Comparison of ENCODE assay signal across 12 cellular contexts in the genomic region with DNA sequence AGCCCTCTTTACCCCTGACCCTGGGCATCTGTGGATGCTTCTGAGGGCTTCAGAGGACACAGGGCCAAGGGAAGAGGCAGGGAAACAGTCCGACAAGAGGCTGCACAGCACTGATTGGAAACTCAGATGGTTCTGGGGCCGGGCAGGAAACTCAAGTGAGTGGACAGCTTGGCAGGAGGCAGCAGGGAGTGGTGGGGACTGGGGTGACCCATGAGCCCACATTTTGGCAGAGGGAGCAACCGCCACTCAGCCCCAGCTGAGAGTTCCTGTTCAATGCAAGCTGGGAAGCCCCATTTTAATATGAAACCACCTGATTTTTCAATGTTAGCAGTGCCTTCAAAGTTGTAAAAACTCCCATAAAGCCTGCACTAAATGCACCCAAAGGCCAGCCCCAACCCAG. TPM values are rescaled to one million over a fixed set of nuclear protein-coding genes. Genes with fewer than 3 reads are reported as not detected.
DNase-seq lines count a peak whose midpoint lies in the region; ATAC-seq and TF ChIP-seq lines count a peak whose summit lies in the region.
"Had no signal": no experiment of that assay in that cellular context is flagged by ENCODE, and none has a peak within 500 bp of the region (broad histone marks: within the 10 kb centered on the region; RNA-seq: fewer than 3 reads in every experiment).

No MANE protein-coding gene starts in this region.

- H4K8ac ChIP-seq in trophoblast cell (ENCODE audit: low read depth, low read length): no peak overlapping the region

- H2AK5ac ChIP-seq in trophoblast cell (ENCODE audit: low read length): peak overlapping the region; percentile 51

- H3K27ac ChIP-seq in SK-N-SH (ENCODE audit: low read depth in 2 of 2, low read length in 1 of 2): peak overlapping the region in 1 of 2 experiments; percentile 88; a peak in 1 of 4 replicates
- H3K27ac ChIP-seq in trophoblast cell (ENCODE audit: low read depth, low read length): no peak overlapping the region
- peak overlapping the region; percentile 82 for H3K27ac ChIP-seq in upper lobe of right lung
- H3K27ac ChIP-seq: 22Rv1 had no signal

- no peak for ATAC-seq in SK-N-SH treated with all-trans-retinoic acid at 6 μM for 48 hours
- ATAC-seq in upper lobe of right lung: no peak
- no peak for ATAC-seq in GM19397 (IDR thresholded peaks at IDR 0.05; ENCODE audit: unreplicated experiment)
- ATAC-seq in left colon: no peak
- ATAC-seq: activated T-cell treated with anti-CD3 and anti-CD28 coated beads, Interleukin-2, amount 50 U/mL, for 72 hours had no signal

- H3K9me3 ChIP-seq in SK-N-SH: no peaks in the 10 kb centered on the region
- H3K9me3 ChIP-seq in trophoblast cell (ENCODE audit: insufficient read depth, low read depth, low read length): peaks cover 2% of the 10 kb centered on the region
- no peaks in the 10 kb centered on the region for H3K9me3 ChIP-seq in upper lobe of right lung

- peak overlapping the region; percentile 45 for H4K91ac ChIP-seq in trophoblast cell (ENCODE audit: low read depth, low read length)

- TF ChIP-seq RAD21 in SK-N-SH (IDR thresholded peaks at IDR 0.05; ENCODE audit: low read length): no peak

- H4K20me1 ChIP-seq in SK-N-SH (ENCODE audit: insufficient read depth): peaks cover 21% of the 10 kb centered on the region

- no peak overlapping the region for H3K23ac ChIP-seq in trophoblast cell (ENCODE audit: low read length)

- H4K12ac ChIP-seq in trophoblast cell (ENCODE audit: low read depth, low read length): no peak overlapping the region

- H3K14ac ChIP-seq in trophoblast cell (ENCODE audit: low read length): peak overlapping the region; percentile 4

- H3K4me1 ChIP-seq in SK-N-SH (ENCODE audit: control insufficient read depth in 1 of 2, insufficient read depth in 2 of 2, low read depth in 1 of 2, low read length in 1 of 2): peaks cover 33 to 69% of the 10 kb centered on the region in 2 experiments
- peaks cover 49 to 58% of the 10 kb centered on the region in 2 experiments for H3K4me1 ChIP-seq in trophoblast cell (ENCODE audit: control insufficient read depth in 1 of 2, insufficient read depth in 2 of 2, low read length in 2 of 2)
- peaks cover 57% of the 10 kb centered on the region for H3K4me1 ChIP-seq in upper lobe of right lung

- peak overlapping the region; percentile 76 for H2BK12ac ChIP-seq in trophoblast cell (ENCODE audit: low read length)

- no peak overlapping the region for H3K4ac ChIP-seq in trophoblast cell (ENCODE audit: low read depth, low read length)

- H3K9ac ChIP-seq in SK-N-SH (no peak overlapping the region), trophoblast cell (ENCODE audit: low read length) (no peak overlapping the region)

- H3K79me2 ChIP-seq in SK-N-SH (ENCODE audit: insufficient read depth): peaks cover 30% of the 10 kb centered on the region
- peaks cover 17% of the 10 kb centered on the region for H3K79me2 ChIP-seq in trophoblast cell (ENCODE audit: control insufficient read depth, insufficient read depth, low read length, poor library complexity)

- H3K79me1 ChIP-seq in trophoblast cell (ENCODE audit: low read length): peaks cover 22% of the 10 kb centered on the region

- H3K27me3 ChIP-seq in SK-N-SH (ENCODE audit: insufficient read depth) (no peaks in the 10 kb centered on the region), trophoblast cell (ENCODE audit: insufficient read depth, low read length) (no peaks in the 10 kb centered on the region), upper lobe of right lung (no peaks in the 10 kb centered on the region)

- CTCF ChIA-PET in SK-N-SH (lab: Yijun Ruan, JAX): interaction anchor here (0.6 to 32.1 kb wide), 6 partner anchors 11 to 117 kb away, joined by 3 to 558 read pairs (median 6); no protein-coding TSS in a partner anchor

- peak overlapping the region; percentile 56 for H2BK5ac ChIP-seq in trophoblast cell (ENCODE audit: low read depth, low read length, poor library complexity)

- TF ChIP-seq CTCF in SK-N-SH (IDR thresholded peaks at IDR 0.05) (no peak), fibroblast of the aortic adventitia (IDR thresholded peaks at IDR 0.05; ENCODE audit: insufficient read depth, low read length) (no peak), upper lobe of right lung (IDR thresholded peaks at IDR 0.05) (no peak)

- H3K4me3 ChIP-seq in SK-N-SH (ENCODE audit: low read depth in 2 of 2, low read length in 1 of 2): no peak overlapping the region
- no peak overlapping the region for H3K4me3 ChIP-seq in fibroblast of the aortic adventitia (ENCODE audit: low read depth, low read length)
- H3K4me3 ChIP-seq in trophoblast cell (ENCODE audit: low read depth, low read length): no peak overlapping the region
- no peak overlapping the region for H3K4me3 ChIP-seq in upper lobe of right lung

- TF ChIP-seq EP300 in SK-N-SH (IDR thresholded peaks at IDR 0.05; ENCODE audit: borderline replicate concordance in 1 of 2, low read depth in 1 of 2, low read length in 1 of 2): no peak

- no peak for DNase-seq in SK-N-SH
- DNase-seq in fibroblast of the aortic adventitia (ENCODE audit: low read depth): peak; percentile 53
- DNase-seq in trophoblast cell: no peak
- DNase-seq in upper lobe of right lung: no peak
- DNase-seq in left colon: no peak
- no peak for DNase-seq in HK-2 (ENCODE audit: unreplicated experiment)
- DNase-seq: activated CD4-positive, CD25-positive, alpha-beta regulatory T cell treated with anti-CD3 and anti-CD28 coated beads, Interleukin-2, amount 50 U/mL, for 72 hours; activated T-cell treated with anti-CD3 and anti-CD28 coated beads, Interleukin-2, amount 50 U/mL, for 72 hours; mesendoderm had no signal

- H2BK120ac ChIP-seq in trophoblast cell (ENCODE audit: insufficient read depth, low read length, poor library complexity): peak overlapping the region; percentile 60

- H3K9me2 ChIP-seq in SK-N-SH: no peaks in the 10 kb centered on the region

- H2AFZ ChIP-seq in SK-N-SH (ENCODE audit: low read depth): no peak overlapping the region
- no peak overlapping the region for H2AFZ ChIP-seq in trophoblast cell (ENCODE audit: insufficient read depth, low read length, poor library complexity)

- intact Hi-C loops in upper lobe of right lung (cut with DNase I) (no loop called here), left colon (cut with DNase I, micrococcal nuclease) (no loop called here)

- POLR2A ChIA-PET in SK-N-SH (lab: Yijun Ruan, JAX): interaction anchor here (2.0 kb wide), 1 partner anchor 23 kb away, joined by 13 read pairs; no protein-coding TSS in a partner anchor

- no peaks in the 10 kb centered on the region for H3K36me3 ChIP-seq in SK-N-SH (replicated peaks in 1 of 2; ENCODE audit: control insufficient read depth in 1 of 2, insufficient read depth in 2 of 2, low read length in 1 of 2)
- peaks cover 0 to 3% of the 10 kb centered on the region in 2 experiments for H3K36me3 ChIP-seq in trophoblast cell (ENCODE audit: control insufficient read depth in 1 of 2, insufficient read depth in 2 of 2, low read length in 2 of 2)
- H3K36me3 ChIP-seq in upper lobe of right lung: peaks cover 2% of the 10 kb centered on the region

- H3K18ac ChIP-seq in trophoblast cell (ENCODE audit: low read length): no peak overlapping the region

- 95% methylated on average over 3 of the region's 3 CpGs for WGBS in SK-N-SH (ENCODE audit: low lambda C conversion rate)
- no CpG with 5 or more reads among the region's 3 CpGs for WGBS in trophoblast cell (ENCODE audit: extremely low coverage, insufficient coverage, insufficient read length)

- H3K4me2 ChIP-seq in SK-N-SH (peak overlapping the region; percentile 91; the same call in 1 of the 2 replicates), trophoblast cell (ENCODE audit: low read length) (no peak overlapping the region)

- H3F3A ChIP-seq in SK-N-SH (replicated peaks; ENCODE audit: insufficient read depth): peaks cover 13% of the 10 kb centered on the region

TF ChIP-seq in SK-N-SH, 30 proteins besides CTCF, POLR2A, EP300 and RAD21 (continues in another document):
- no peak for TF ChIP-seq SMC3 (IDR thresholded peaks at IDR 0.05; ENCODE audit: low read depth, low read length)

TF ChIP-seq in SK-N-SH treated with all-trans-retinoic acid at 6 μM for 48 hours, 23 proteins besides CTCF, POLR2A, EP300 and RAD21 (continues in another document):
- TF ChIP-seq PPARA (CRISPR knock-in tag; IDR thresholded peaks at IDR 0.05; ENCODE audit: borderline replicate concordance) (no peak), RARB (CRISPR knock-in tag; IDR thresholded peaks at IDR 0.05) (no peak)

RNA-seq across cellular contexts. Expression of gene VASN, which starts 1.5 kb away (rescaled TPM):
- polyA plus RNA-seq in SK-N-SH (2012; rRNA removed): 11.4 and 37.4 TPM in 2 replicates
- 14.5 and 28.9 TPM in 2 replicates for polyA plus RNA-seq in SK-N-SH (2012; cell fraction: cytosol; rRNA removed)
- 42.9 and 52.9 TPM in 2 replicates for polyA plus RNA-seq in SK-N-SH (2012; cell fraction: nucleus; rRNA removed)
- total RNA-seq in fibroblast of the aortic adventitia (ENCODE audit: low replicate concordance) (130 and 136 TPM in 2 replicates), upper lobe of right lung (20.3 TPM), left colon (1 to 10 TPM; 2.2 to 4.8 TPM)
- 17.6 and 18.2 TPM in 2 replicates for polyA plus RNA-seq in trophoblast cell (2013)
- total RNA-seq: activated T-cell treated with anti-CD3 and anti-CD28 coated beads, Interleukin-2, amount 50 U/mL, for 72 hours had no signal

RNA-seq across cellular contexts. Expression of gene PAM16, which starts 19.0 kb away (rescaled TPM):
- polyA plus RNA-seq in SK-N-SH (2012; rRNA removed): 96.3 and 96.4 TPM in 2 replicates
- 52.4 and 75.8 TPM in 2 replicates for polyA plus RNA-seq in SK-N-SH (2012; cell fraction: cytosol; rRNA removed)
- 95.5 and 121 TPM in 2 replicates for polyA plus RNA-seq in SK-N-SH (2012; cell fraction: nucleus; rRNA removed)
- total RNA-seq in fibroblast of the aortic adventitia (ENCODE audit: low replicate concordance) (5.0 and 20.2 TPM in 2 replicates), upper lobe of right lung (41.2 TPM), left colon (10 to 100 TPM; 26.9 to 31.8 TPM)
- polyA plus RNA-seq in trophoblast cell (2013): 40.6 and 45.5 TPM in 2 replicates

RNA-seq across cellular contexts. Expression of gene CORO7, which starts 46.2 kb away (rescaled TPM):
- polyA plus RNA-seq in SK-N-SH (2012; rRNA removed): 21.9 and 25.8 TPM in 2 replicates
- polyA plus RNA-seq in SK-N-SH (2012; cell fraction: cytosol; rRNA removed): 6.6 and 7.3 TPM in 2 replicates
- 166 and 305 TPM in 2 replicates for polyA plus RNA-seq in SK-N-SH (2012; cell fraction: nucleus; rRNA removed)
- 16.7 and 26.7 TPM in 2 replicates for total RNA-seq in fibroblast of the aortic adventitia (ENCODE audit: low replicate concordance)
- polyA plus RNA-seq in trophoblast cell (2013): 18.8 and 18.9 TPM in 2 replicates
- 52.4 TPM for total RNA-seq in upper lobe of right lung
- 10 to 100 TPM; 43.9 to 48.0 TPM for total RNA-seq in left colon

RNA-seq across cellular contexts. Expression of gene GLIS2, which starts 54.3 kb away (rescaled TPM):
- 3.3 and 6.5 TPM in 2 replicates for polyA plus RNA-seq in SK-N-SH (2012; rRNA removed)
- polyA plus RNA-seq in SK-N-SH (2012; cell fraction: cytosol; rRNA removed): 3.5 and 5.8 TPM in 2 replicates
- polyA plus RNA-seq in SK-N-SH (2012; cell fraction: nucleus; rRNA removed): 18.3 and 22.6 TPM in 2 replicates
- 3.3 and 6.6 TPM in 2 replicates for total RNA-seq in fibroblast of the aortic adventitia (ENCODE audit: low replicate concordance)
- 22.5 and 23.2 TPM in 2 replicates for polyA plus RNA-seq in trophoblast cell (2013)
- 34.1 TPM for total RNA-seq in upper lobe of right lung
- 1 to 10 TPM; 1.6 to 3.6 TPM for total RNA-seq in left colon

RNA-seq across cellular contexts. Expression of gene DNAJA3, which starts 55.5 kb away (rescaled TPM):
- polyA plus RNA-seq in SK-N-SH (2012; rRNA removed): 48.7 and 52.6 TPM in 2 replicates
- 34.6 and 46.2 TPM in 2 replicates for polyA plus RNA-seq in SK-N-SH (2012; cell fraction: cytosol; rRNA removed)
- polyA plus RNA-seq in SK-N-SH (2012; cell fraction: nucleus; rRNA removed): 88.0 and 107 TPM in 2 replicates
- total RNA-seq in fibroblast of the aortic adventitia (ENCODE audit: low replicate concordance) (33.3 and 44.0 TPM in 2 replicates), upper lobe of right lung (36.1 TPM), left colon (10 to 100 TPM; 43.6 to 56.7 TPM)
- polyA plus RNA-seq in trophoblast cell (2013): 32.8 and 34.3 TPM in 2 replicates
